In genomic region chr20:35699914-35700624, GRCh38 we compare ENCODE assay signal across 8 cellular contexts. TPM values are rescaled to one million over a fixed set of nuclear protein-coding genes. Genes with fewer than 3 reads are reported as not detected.
DNase-seq lines count a peak whose midpoint lies in the region; ATAC-seq and TF ChIP-seq lines count a peak whose summit lies in the region.

No MANE protein-coding gene starts in this region.

- no peaks in the 10 kb centered on the region; the same call in 1 of the 2 replicates for H4K20me1 ChIP-seq in Karpas-422 (ENCODE audit: insufficient read depth, low read depth, low read length)

- peak overlapping the region; percentile 94 for H3K9ac ChIP-seq in Karpas-422 (ENCODE audit: low read length)
- peak overlapping the region; percentile 66 for H3K9ac ChIP-seq in muscle layer of colon (ENCODE audit: low read length)

- POLR2A ChIA-PET in AG04449 (lab: Yijun Ruan, JAX) = interaction anchor here (1.0 to 1.4 kb wide), 3 partner anchors 11 to 184 kb away, joined by 3 to 5 read pairs (median 4); no protein-coding TSS in a partner anchor

- no peak overlapping the region for H2AFZ ChIP-seq in Karpas-422 (ENCODE audit: low read length)

- TF ChIP-seq CTCF in AG04449 (IDR thresholded peaks at IDR 0.05; ENCODE audit: insufficient read depth, low read length, missing control alignments) = no peak
- TF ChIP-seq CTCF in cardiac fibroblast (IDR thresholded peaks at IDR 0.05; ENCODE audit: low read depth, low read length) = no peak

- H3K9me3 ChIP-seq in Karpas-422 (ENCODE audit: low read length) (no peaks in the 10 kb centered on the region), muscle layer of colon (ENCODE audit: low read length) (no peaks in the 10 kb centered on the region)

- H3K27ac ChIP-seq in Karpas-422 (ENCODE audit: low read length) (peak overlapping the region; percentile 74), muscle layer of colon (ENCODE audit: low read depth, low read length) (peak overlapping the region; percentile 96)

- DNase-seq in AG04449 (ENCODE audit: low read depth, low spot score) = no peak
- peak; percentile 54 for DNase-seq in Karpas-422
- peak in 1 of 2 donors; percentile 22 for DNase-seq in cardiac fibroblast (ENCODE audit: low read depth in 2 of 2)
- no peak for DNase-seq in LoVo (ENCODE audit: low spot score)
- no peak for DNase-seq in kidney tubule cell (ENCODE audit: low spot score)

- H3K4me2 ChIP-seq in Karpas-422 (ENCODE audit: low read depth, low read length, poor library complexity, severe bottlenecking) = peak overlapping the region; percentile 79

- H3K36me3 ChIP-seq in Karpas-422 (ENCODE audit: insufficient read depth, low read length) = peaks cover 28% of the 10 kb centered on the region
- peaks cover 44% of the 10 kb centered on the region for H3K36me3 ChIP-seq in muscle layer of colon (ENCODE audit: insufficient read depth, low read length)

- H3K4me3 ChIP-seq in AG04449 (ENCODE audit: low read depth, low read length) = peak overlapping the region; percentile 98
- peak overlapping the region; percentile 94 for H3K4me3 ChIP-seq in Karpas-422 (ENCODE audit: low read length)
- peak overlapping the region; percentile 98 to 100 for H3K4me3 ChIP-seq in cardiac fibroblast (replicated peaks in 1 of 2; ENCODE audit: low read depth in 2 of 2, low read length in 2 of 2)
- peak overlapping the region; percentile 71 to 95 for H3K4me3 ChIP-seq in muscle layer of colon (ENCODE audit: low read depth in 1 of 2, low read length in 2 of 2)

- H3K9me2 ChIP-seq in Karpas-422 (replicated peaks; ENCODE audit: insufficient read depth, low read length) = no peaks in the 10 kb centered on the region

- H3K4me1 ChIP-seq in Karpas-422 (ENCODE audit: low read length) = peaks cover 37% of the 10 kb centered on the region
- H3K4me1 ChIP-seq in muscle layer of colon (ENCODE audit: insufficient read depth, low read length) = peaks cover 18% of the 10 kb centered on the region

- H3K79me2 ChIP-seq in Karpas-422 (ENCODE audit: low read length) = peaks cover 34% of the 10 kb centered on the region

- ATAC-seq in HG03565 (IDR thresholded peaks at IDR 0.05; ENCODE audit: unreplicated experiment) = no peak
- no peak for ATAC-seq in esophagus mucosa

- H3K27me3 ChIP-seq in Karpas-422 (ENCODE audit: low read length) (no peaks in the 10 kb centered on the region), muscle layer of colon (ENCODE audit: control insufficient read depth in 1 of 2, insufficient read depth in 2 of 2, low read length in 2 of 2) (no peaks in the 10 kb centered on the region)

- CTCF ChIA-PET in AG04449 (lab: Yijun Ruan, JAX) = interaction anchor here (0.6 to 1.7 kb wide), 4 partner anchors 10 to 185 kb away, joined by 3 to 6 read pairs (median 3); no protein-coding TSS in a partner anchor

RNA-seq across cellular contexts. Expression of gene ROMO1, which starts 0.9 kb away (rescaled TPM):
- total RNA-seq in Karpas-422 (2014; rRNA removed; shearing (Covaris generic); ENCODE audit: low replicate concordance) = 242 and 325 TPM in 2 replicates
- total RNA-seq in esophagus mucosa = 136 TPM

RNA-seq across cellular contexts. Expression of gene NFS1, which starts 0.9 kb away (rescaled TPM):
- 62.6 and 79.6 TPM in 2 replicates for total RNA-seq in Karpas-422 (2014; rRNA removed; shearing (Covaris generic); ENCODE audit: low replicate concordance)
- 25.1 TPM for total RNA-seq in esophagus mucosa

RNA-seq across cellular contexts. Expression of gene CPNE1, which starts 35.4 kb away (rescaled TPM):
- 205 and 216 TPM in 2 replicates for total RNA-seq in Karpas-422 (2014; rRNA removed; shearing (Covaris generic); ENCODE audit: low replicate concordance)
- 130 TPM for total RNA-seq in esophagus mucosa

RNA-seq across cellular contexts. Expression of gene RBM12, which starts 35.4 kb away (rescaled TPM):
- total RNA-seq in Karpas-422 (2014; rRNA removed; shearing (Covaris generic); ENCODE audit: low replicate concordance) = 39.6 and 78.5 TPM in 2 replicates
- 58.0 TPM for total RNA-seq in esophagus mucosa

RNA-seq across cellular contexts. Expression of gene RBM39, which starts 42.0 kb away (rescaled TPM):
- 315 and 375 TPM in 2 replicates for total RNA-seq in Karpas-422 (2014; rRNA removed; shearing (Covaris generic); ENCODE audit: low replicate concordance)
- 139 TPM for total RNA-seq in esophagus mucosa
